ENCODE assay signal across 24 cellular contexts in the genomic region with DNA sequence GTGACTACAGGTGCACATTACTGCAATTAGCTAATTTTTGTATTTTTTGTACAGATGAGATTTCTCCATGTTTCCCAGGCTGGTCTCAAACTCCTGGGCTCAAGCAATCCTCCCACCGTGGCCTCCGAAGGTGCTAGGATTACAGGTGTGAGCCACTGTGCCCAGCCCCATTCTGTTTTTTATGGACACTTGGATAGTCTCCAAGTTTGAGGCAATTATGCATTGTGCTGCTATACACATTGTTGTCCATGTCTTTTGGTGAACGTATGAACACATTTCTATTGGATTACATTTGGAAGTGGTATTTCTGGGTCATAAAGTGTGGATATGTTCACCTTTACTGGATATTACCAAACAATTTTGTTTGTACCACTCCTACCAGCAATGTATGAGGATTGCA.
"Had no signal": no experiment of that assay in that cellular context is flagged by ENCODE, and none has a peak within 500 bp of the region (broad histone marks: within the 10 kb centered on the region; RNA-seq: fewer than 3 reads in every experiment).

No MANE protein-coding gene starts in this region.

- H3K4me1 Mint-ChIP-seq: activated CD4-positive, alpha-beta memory T cell treated with anti-CD3 and anti-CD28 coated beads, Interleukin-2, amount 10 ng/mL, durations not matched to agents 7 days and 5 days; activated CD4-positive, alpha-beta T cell treated with anti-CD3 and anti-CD28 coated beads, Interleukin-2, amount 10 ng/mL, durations not matched to agents 7 days and 5 days; stimulated activated naive B cell treated with anti-CD40 and anti-IgM and Interleukin-4, amounts not matched to agents 10 μg/mL and 1 μg/mL and 100 μg/mL, for 72 hours had no signal

- H3K4me3 ChIP-seq: dorsolateral prefrontal cortex, gastrocnemius medialis, left ventricle myocardium inferior, lung, right atrium auricular region, stomach, thyroid gland, upper lobe of right lung had no signal

- H3K27ac Mint-ChIP-seq: activated CD4-positive, alpha-beta memory T cell treated with anti-CD3 and anti-CD28 coated beads, Interleukin-2, amount 10 ng/mL, durations not matched to agents 7 days and 5 days; activated CD4-positive, alpha-beta T cell treated with anti-CD3 and anti-CD28 coated beads, Interleukin-2, amount 10 ng/mL, durations not matched to agents 7 days and 5 days; activated naive CD4-positive, alpha-beta T cell treated with anti-CD3 and anti-CD28 coated beads, Interleukin-2, amount 50 U/mL, for 72 hours; activated T-helper 2 cell treated with anti-CD3 and anti-CD28 coated beads, Interferon-gamma antibody, Interleukin-2, Interleukin-4, amounts not matched to agents 10 μg/mL and 5 μg/mL and 100 μg/mL, durations not matched to agents 14 hours and 24 hours and 36 hours; natural killer cell treated with Interleukin-12 subunit alpha and Interleukin-12 subunit beta and Interleukin-15 and Interleukin-18, amount 100 ng/mL, for 72 hours; stimulated activated naive B cell treated with anti-CD40 and anti-IgM and Interleukin-4, amounts not matched to agents 10 μg/mL and 1 μg/mL and 100 μg/mL, for 72 hours; WTC11 had no signal

- H3K4me1 ChIP-seq: left ventricle myocardium inferior, thyroid gland, upper lobe of right lung had no signal

- H3K4me3 Mint-ChIP-seq: activated CD4-positive, alpha-beta memory T cell treated with anti-CD3 and anti-CD28 coated beads, Interleukin-2, amount 10 ng/mL, durations not matched to agents 7 days and 5 days; activated CD4-positive, alpha-beta T cell treated with anti-CD3 and anti-CD28 coated beads, Interleukin-2, amount 10 ng/mL, durations not matched to agents 7 days and 5 days; natural killer cell treated with Interleukin-12 subunit alpha and Interleukin-12 subunit beta and Interleukin-15 and Interleukin-18, amount 100 ng/mL, for 72 hours; stimulated activated naive B cell treated with anti-CD40 and anti-IgM and Interleukin-4, amounts not matched to agents 10 μg/mL and 1 μg/mL and 100 μg/mL, for 72 hours; WTC11 had no signal

- H3K36me3 Mint-ChIP-seq: activated naive CD4-positive, alpha-beta T cell treated with anti-CD3 and anti-CD28 coated beads, Interleukin-2, amount 50 U/mL, for 72 hours; natural killer cell treated with Interleukin-12 subunit alpha and Interleukin-12 subunit beta and Interleukin-15 and Interleukin-18, amount 100 ng/mL, for 72 hours; stimulated activated naive B cell treated with anti-CD40 and anti-IgM and Interleukin-4, amounts not matched to agents 10 μg/mL and 1 μg/mL and 100 μg/mL, for 72 hours; WTC11 had no signal

- H3K36me3 ChIP-seq: gastrocnemius medialis, left ventricle myocardium inferior, right atrium auricular region, stomach, thyroid gland, upper lobe of right lung had no signal

- DNase-seq: activated CD4-positive, alpha-beta memory T cell treated with anti-CD3 and anti-CD28 coated beads, Interleukin-2, amount 10 ng/mL, durations not matched to agents 7 days and 5 days; activated CD4-positive, alpha-beta T cell treated with anti-CD3 and anti-CD28 coated beads for 1 hour; activated CD4-positive, alpha-beta T cell treated with anti-CD3 and anti-CD28 coated beads, Interleukin-2, amount 10 ng/mL, durations not matched to agents 7 days and 5 days; activated naive CD4-positive, alpha-beta T cell; activated T-cell treated with anti-CD3 and anti-CD28 coated beads, Interleukin-2, amount 50 U/mL, for 48 hours; anterior cingulate cortex; dorsolateral prefrontal cortex; effector memory CD4-positive, alpha-beta T cell; gastrocnemius medialis; glutamatergic neuron; left ventricle myocardium inferior; mesendoderm; stimulated activated CD4-positive, alpha-beta T cell treated with anti-CD3 and anti-CD28 coated beads, Interleukin-15, amount 100 ng/mL, for 24 hours; stimulated activated CD4-positive, alpha-beta T cell treated with anti-CD3 and anti-CD28 coated beads, Interleukin-2, amount 100 ng/mL, for 24 hours; stimulated activated naive B cell treated with anti-CD40 and anti-IgM and Interleukin-4, amounts not matched to agents 10 μg/mL and 1 μg/mL and 100 μg/mL, for 72 hours; stomach; thyroid gland; upper lobe of right lung had no signal

- ATAC-seq: activated naive CD4-positive, alpha-beta T cell treated with anti-CD3 and anti-CD28 coated beads, Interleukin-2, amount 50 U/mL, for 72 hours; gastrocnemius medialis; natural killer cell treated with Interleukin-12 subunit alpha and Interleukin-12 subunit beta and Interleukin-15 and Interleukin-18, amount 100 ng/mL, for 72 hours; stimulated activated naive B cell treated with anti-CD40 and anti-IgM and Interleukin-4, amounts not matched to agents 10 μg/mL and 1 μg/mL and 100 μg/mL, for 72 hours; upper lobe of right lung; WTC11 had no signal

- H3K9me3 ChIP-seq: gastrocnemius medialis, left ventricle myocardium inferior, right atrium auricular region, stomach, thyroid gland, upper lobe of right lung had no signal

- H3K9me3 Mint-ChIP-seq: activated CD4-positive, alpha-beta memory T cell treated with anti-CD3 and anti-CD28 coated beads, Interleukin-2, amount 10 ng/mL, durations not matched to agents 7 days and 5 days; activated CD4-positive, alpha-beta T cell treated with anti-CD3 and anti-CD28 coated beads, Interleukin-2, amount 10 ng/mL, durations not matched to agents 7 days and 5 days; activated naive CD4-positive, alpha-beta T cell treated with anti-CD3 and anti-CD28 coated beads, Interleukin-2, amount 50 U/mL, for 72 hours; activated T-helper 2 cell treated with anti-CD3 and anti-CD28 coated beads, Interferon-gamma antibody, Interleukin-2, Interleukin-4, amounts not matched to agents 10 μg/mL and 5 μg/mL and 100 μg/mL, durations not matched to agents 14 hours and 24 hours and 36 hours; natural killer cell treated with Interleukin-12 subunit alpha and Interleukin-12 subunit beta and Interleukin-15 and Interleukin-18, amount 100 ng/mL, for 72 hours; stimulated activated naive B cell treated with anti-CD40 and anti-IgM and Interleukin-4, amounts not matched to agents 10 μg/mL and 1 μg/mL and 100 μg/mL, for 72 hours had no signal
